ENCODE assay signal across 8 cellular contexts in the genomic region with DNA sequence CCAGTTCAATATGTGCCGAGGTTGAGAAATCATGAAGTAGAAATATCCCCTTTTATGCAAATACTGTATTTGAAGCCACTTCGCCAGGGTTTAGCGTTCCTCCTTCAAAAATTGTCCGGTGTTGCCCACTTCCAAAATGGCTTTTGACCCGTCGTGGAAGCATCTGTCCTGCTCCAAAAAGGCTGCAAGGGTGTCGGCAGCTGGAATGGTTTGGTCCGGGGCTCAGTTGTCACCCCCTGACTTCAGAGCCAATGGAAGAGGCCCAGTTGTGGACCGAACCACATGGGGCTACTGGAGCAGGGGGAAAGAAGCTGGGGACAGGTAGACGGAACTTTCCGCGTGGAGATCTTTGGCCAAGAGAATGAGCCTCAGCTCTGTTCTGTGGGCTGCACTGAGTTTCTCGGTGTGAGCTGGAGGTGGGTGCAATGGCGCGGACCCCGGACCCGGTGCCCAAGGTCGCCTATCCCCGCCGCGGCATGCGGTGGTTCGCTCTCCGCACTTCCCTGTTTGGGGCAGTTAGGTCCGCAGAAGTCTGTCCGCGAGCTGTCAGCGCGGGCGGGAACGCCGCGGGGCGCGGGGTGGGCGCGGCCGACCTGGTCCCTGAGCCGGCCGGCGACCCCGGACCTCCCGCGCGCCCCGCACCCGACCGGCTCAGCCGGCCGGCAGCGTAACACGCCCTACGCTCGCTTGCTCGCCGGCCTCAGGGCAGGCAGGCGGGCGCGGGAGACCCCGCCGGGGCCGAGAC. TPM values are rescaled to one million over a fixed set of nuclear protein-coding genes. Genes with fewer than 3 reads are reported as not detected.
DNase-seq lines count a peak whose midpoint lies in the region; ATAC-seq and TF ChIP-seq lines count a peak whose summit lies in the region.

TSS of gene ANKRD13A (plus strand) at position 527 of the 745 bp plus-strand sequence. CDS start 259 bp downstream, outside the sequence.

- 0 to 1% (median 1%) methylated on average over 49 to 62 of the region's 62 CpGs for WGBS in psoas muscle, 3 donors
- under 1% methylated on average over 62 of the region's 62 CpGs for WGBS in urinary bladder

- ATAC-seq in HG02885 (IDR thresholded peaks at IDR 0.05; ENCODE audit: poor library complexity, unreplicated experiment): peak; percentile 56
- ATAC-seq in psoas muscle: peak; percentile 87 to 89 (median 88)

- H3K9me3 ChIP-seq in right atrium auricular region: no peaks in the 10 kb centered on the region
- no peaks in the 10 kb centered on the region for H3K9me3 ChIP-seq in psoas muscle

- H3K27ac ChIP-seq in right atrium auricular region (peak within 1 kb of the TSS; percentile 52 to 79), psoas muscle (peak within 1 kb of the TSS; percentile 90), urinary bladder (ENCODE audit: low read depth) (peak within 1 kb of the TSS; percentile 80)

- H3K27me3 ChIP-seq in right atrium auricular region: no peaks in the 10 kb centered on the region
- no peaks in the 10 kb centered on the region for H3K27me3 ChIP-seq in psoas muscle (ENCODE audit: insufficient read depth in 3 of 3, low read length in 2 of 3)

- H3K4me3 ChIP-seq in GM12864 (ENCODE audit: low read depth, low read length) (peak within 1 kb of the TSS; percentile 81), right atrium auricular region (peak within 1 kb of the TSS; percentile 96 to 99), psoas muscle (peak within 1 kb of the TSS; percentile 93), urinary bladder (ENCODE audit: low read depth, low read length) (peak within 1 kb of the TSS; percentile 99)

- TF ChIP-seq CTCF in GM12864 (IDR thresholded peaks at IDR 0.05; ENCODE audit: low read depth, low read length, missing control alignments): no peak
- no peak for TF ChIP-seq CTCF in right atrium auricular region (IDR thresholded peaks at IDR 0.05)
- TF ChIP-seq CTCF in psoas muscle (IDR thresholded peaks at IDR 0.05): no peak

- H3K4me1 ChIP-seq in right atrium auricular region (peaks cover 0 to 36% of the 10 kb centered on the region in 2 donors), psoas muscle (peaks cover 43% of the 10 kb centered on the region), urinary bladder (ENCODE audit: insufficient read depth) (no peaks in the 10 kb centered on the region)

- intact Hi-C loops in T-helper 2 cell treated with Interferon-gamma antibody and Interleukin-4, amounts not matched to agents 100 ng/mL and 5 ng/mL, for 36 hours (cut with micrococcal nuclease): loop anchor here (1.0 to 5.0 kb wide), 2 partner anchors 16 to 503 kb away; partner anchors contain the start of genes RAD9B and VPS29
- intact Hi-C loops in psoas muscle (cut with DNase I): loop anchor here in 1 of 2 donors (5.0 kb wide), 1 partner anchor 47 kb away; no protein-coding TSS in a partner anchor

- DNase-seq in GM12864 (ENCODE audit: low read depth) (peak; percentile 96), NCI-H1930 (lab: John Stamatoyannopoulos, UW) (peak; percentile 73 to 90), anterior cingulate cortex (lab: John Stamatoyannopoulos, UW) (peak; percentile 43 to 94 (median 86)), right atrium auricular region (ENCODE audit: low spot score) (peak; percentile 95), psoas muscle (peak; percentile 90 to 95)

- peaks cover 5% of the 10 kb centered on the region for H3K36me3 ChIP-seq in right atrium auricular region
- H3K36me3 ChIP-seq in psoas muscle (ENCODE audit: insufficient read depth in 1 of 2, low read depth in 1 of 2): peaks cover 0 to 4% of the 10 kb centered on the region in 2 donors
- no peaks in the 10 kb centered on the region for H3K36me3 ChIP-seq in urinary bladder (ENCODE audit: insufficient read depth)

RNA-seq across cellular contexts. Expression of gene ANKRD13A, which starts in this region (rescaled TPM):
- total RNA-seq in T-helper 2 cell treated with Interferon-gamma antibody and Interleukin-4, amounts not matched to agents 100 ng/mL and 5 ng/mL, for 36 hours: 82.5 and 83.6 TPM in 2 replicates
- total RNA-seq in right atrium auricular region: 10 to 100 TPM; 26.0 to 31.8 TPM
- total RNA-seq in psoas muscle: 10 to 100 TPM in 2 of 4 donors, 1 to 10 TPM in 2; 8.7 to 16.3 (median 11.7) TPM
- 1 to 10 TPM; 6.8 to 9.0 (median 7.4) TPM for polyA plus RNA-seq in psoas muscle
- 63.4 TPM for total RNA-seq in urinary bladder
- 40.4 TPM for polyA plus RNA-seq in urinary bladder

Comparison
In these comparisons a context has a peak if more than half of its experiments do, and no peak if none do; other contexts are left out.
1. Peak in every context shown above with its lines: DNase-seq, ATAC-seq, H3K4me3 ChIP-seq and H3K27ac ChIP-seq.